In the genomic region with DNA sequence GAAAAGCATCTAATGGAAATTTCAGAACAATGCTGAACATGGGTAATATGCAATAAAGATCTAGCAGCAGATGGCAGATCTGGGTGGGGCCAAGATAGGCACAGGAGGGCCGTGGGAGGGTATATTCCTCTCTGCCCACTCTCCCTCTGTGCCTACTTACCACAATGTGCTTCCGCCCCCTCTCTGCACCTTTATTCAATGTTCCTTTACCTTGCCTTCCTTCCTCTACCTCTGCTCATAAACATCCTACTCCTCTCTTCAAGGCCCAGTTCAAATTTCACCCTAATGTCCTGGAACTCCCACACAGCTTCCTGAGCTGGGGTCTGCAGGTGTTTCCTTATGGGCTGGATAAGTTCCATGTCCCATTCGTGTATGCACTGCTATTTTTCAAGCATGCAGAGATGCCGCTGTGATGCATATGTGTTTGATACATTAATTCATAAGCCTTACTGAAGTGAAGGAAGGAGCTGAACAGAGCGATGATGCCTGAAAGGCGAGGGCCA, we compare ENCODE assay signal across 16 cellular contexts.
DNase-seq lines count a peak whose midpoint lies in the region; ATAC-seq, FAIRE-seq and TF ChIP-seq lines count a peak whose summit lies in the region.
"Had no signal": no experiment of that assay in that cellular context is flagged by ENCODE, and none has a peak within 500 bp of the region (broad histone marks: within the 10 kb centered on the region; RNA-seq: fewer than 3 reads in every experiment).

No MANE protein-coding gene starts in this region.

- H3K4me3 ChIP-seq in tibial nerve (no peak overlapping the region), kidney (ENCODE audit: low read length in 2 of 2) (no peak overlapping the region)

- no peak overlapping the region for H3K9ac ChIP-seq in kidney (ENCODE audit: low read length in 2 of 2)

- H3K27ac Mint-ChIP-seq in T-helper 17 cell (peak overlapping the region; percentile 71), nephron (peak overlapping the region; percentile 25 to 75 (median 58))
- H3K27ac Mint-ChIP-seq: CD4-positive, alpha-beta T cell; H9; IgD-negative memory B cell had no signal

- no peak for ATAC-seq in T-helper 17 cell

- no peaks in the 10 kb centered on the region for H3K27me3 ChIP-seq in tibial nerve

- TF ChIP-seq POLR2A in tibial nerve (IDR thresholded peaks at IDR 0.05): no peak

- H3K36me3 ChIP-seq in tibial nerve (peaks cover 0 to 56% (median 0%) of the 10 kb centered on the region in 3 donors), kidney (ENCODE audit: control insufficient read depth in 1 of 2, insufficient read depth in 2 of 2, low read length in 2 of 2) (no peaks in the 10 kb centered on the region)

- H3K36me3 Mint-ChIP-seq in T-helper 17 cell (ENCODE audit: low read depth): peaks cover 17% of the 10 kb centered on the region
- H3K36me3 Mint-ChIP-seq in nephron (ENCODE audit: low read depth): peaks cover 6% of the 10 kb centered on the region

- H3K4me1 Mint-ChIP-seq in T-helper 17 cell: peaks cover 6% of the 10 kb centered on the region
- peaks cover 51% of the 10 kb centered on the region for H3K4me1 Mint-ChIP-seq in nephron

- intact Hi-C loops in kidney (cut with DNase I): no loop called here

- no peak for FAIRE-seq in kidney (lab: Jason Lieb, UNC)
- FAIRE-seq: GM19239 had no signal

- no peak for TF ChIP-seq EP300 in tibial nerve (IDR thresholded peaks at IDR 0.05)

- TF ChIP-seq CTCF in nephron (IDR thresholded peaks at IDR 0.05; ENCODE audit: unreplicated experiment in 3 of 3) (no peak), tibial nerve (IDR thresholded peaks at IDR 0.05) (no peak), kidney (IDR thresholded peaks at IDR 0.05; ENCODE audit: borderline replicate concordance, extremely low read depth, insufficient read depth) (no peak)

- WGBS in tibial nerve, 2 donors: 82 to 85% methylated on average over 6 of the region's 6 CpGs

- H3K27ac ChIP-seq in tibial nerve: no peak overlapping the region
- H3K27ac ChIP-seq in kidney (ENCODE audit: low read depth in 2 of 2, low read length in 2 of 2): no peak overlapping the region
- H3K27ac ChIP-seq: 22Rv1 had no signal

- no peaks in the 10 kb centered on the region for H3K27me3 Mint-ChIP-seq in T-helper 17 cell
- no peaks in the 10 kb centered on the region for H3K27me3 Mint-ChIP-seq in nephron (ENCODE audit: low read depth)
- H3K27me3 Mint-ChIP-seq: CD4-positive, alpha-beta T cell; IgD-negative memory B cell had no signal

- H3K4me1 ChIP-seq in tibial nerve (peaks cover 0 to 11% (median 3%) of the 10 kb centered on the region in 4 donors), kidney (ENCODE audit: control insufficient read depth in 1 of 2, insufficient read depth in 1 of 2, low read depth in 1 of 2, low read length in 2 of 2) (no peaks in the 10 kb centered on the region)

- H3K9me3 ChIP-seq in T-helper 17 cell (ENCODE audit: control insufficient read depth, low read length, poor library complexity, severe bottlenecking) (no peaks in the 10 kb centered on the region), tibial nerve (no peaks in the 10 kb centered on the region), kidney (ENCODE audit: control insufficient read depth in 1 of 2, low read length in 2 of 2) (no peaks in the 10 kb centered on the region)

- DNase-seq in DMS 273 (lab: John Stamatoyannopoulos, UW; ENCODE audit: unreplicated experiment) (peak; percentile 24), DMS 273 treated with DMSO at 0.1 percent for 48 hours (lab: John Stamatoyannopoulos, UW) (no peak), T-helper 17 cell (no peak), tibial nerve (ENCODE audit: low spot score in 2 of 2) (no peak), kidney (no peak)
- no peak for DNase-seq in NK-92 treated with Interleukin-12 subunit alpha and Interleukin-12 subunit beta, amount 100 ng/mL, for 24 hours (lab: John Stamatoyannopoulos, UW)
- no peak for DNase-seq in activated CD4-positive, alpha-beta T cell treated with anti-CD3 and anti-CD28 coated beads for 4 hours
- DNase-seq: C1 segment of cervical spinal cord; CD4-positive, alpha-beta T cell; GF-D8; GOT3; H9 had no signal

- H3K9me3 Mint-ChIP-seq in nephron: peaks cover 8% of the 10 kb centered on the region
- H3K9me3 Mint-ChIP-seq: CD4-positive, alpha-beta T cell had no signal

- no peak overlapping the region for H3K4me3 Mint-ChIP-seq in T-helper 17 cell
- H3K4me3 Mint-ChIP-seq in nephron: no peak overlapping the region
- H3K4me3 Mint-ChIP-seq: CD4-positive, alpha-beta T cell; H9; IgD-negative memory B cell had no signal
